Comparison of ENCODE assay signal across 8 cellular contexts in the genomic region with DNA sequence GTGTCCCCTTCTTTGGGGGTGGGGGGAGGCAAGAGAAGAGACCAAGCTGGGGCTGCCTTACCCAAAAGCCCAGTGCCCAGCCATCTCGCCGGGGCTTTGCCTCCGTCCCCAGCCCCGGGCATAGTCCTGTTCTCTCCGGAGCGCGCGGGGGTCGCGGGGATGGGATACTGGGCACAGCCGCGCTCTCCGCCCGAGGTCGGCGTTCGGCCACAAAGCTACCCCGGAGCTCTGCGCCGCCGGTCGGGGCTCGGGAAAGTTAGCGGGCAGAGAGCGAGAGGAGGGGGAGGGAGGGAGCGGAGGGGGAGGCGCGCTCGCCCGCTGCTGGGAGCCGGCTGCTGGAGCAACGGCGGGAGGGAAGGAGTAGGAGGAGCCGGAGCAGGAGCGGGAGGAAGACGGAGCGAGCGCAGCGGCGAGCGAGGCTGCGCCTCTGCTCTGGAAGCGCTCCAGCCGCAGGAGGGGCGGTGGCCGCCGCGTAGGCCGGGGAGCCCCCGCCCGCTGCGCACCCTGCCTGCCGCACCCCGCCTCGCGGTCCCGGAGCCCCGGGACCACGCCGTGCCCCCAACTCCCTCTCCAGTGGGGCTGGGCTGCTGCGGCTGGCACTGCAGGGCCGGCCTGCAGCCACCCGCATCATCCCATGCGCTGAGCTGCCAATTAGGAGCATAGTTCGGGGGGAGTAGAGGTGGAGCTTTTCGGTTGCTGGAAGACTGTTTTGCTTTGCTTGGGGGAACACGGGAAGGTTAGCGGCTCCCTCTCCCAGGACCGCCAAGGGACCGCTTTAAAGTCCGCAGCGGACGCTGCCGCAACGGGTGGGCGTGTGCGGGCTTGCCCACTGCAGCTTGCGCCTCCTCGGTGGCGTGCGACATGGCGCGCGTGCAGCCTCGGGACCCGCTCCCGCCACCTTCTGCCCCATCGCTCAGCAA. TPM values are rescaled to one million over a fixed set of nuclear protein-coding genes. Genes with fewer than 3 reads are reported as not detected.
DNase-seq lines count a peak whose midpoint lies in the region; ATAC-seq and TF ChIP-seq lines count a peak whose summit lies in the region.

Gene SCN4B, minus strand, starts transcription at position 272 of the 920 bp plus-strand sequence. Its CDS starts 150 bp downstream, at position 122.

- H3K4me3 ChIP-seq in AG10803 (ENCODE audit: low read length) (peak within 1 kb of the TSS; percentile 47), duodenal mucosa (ENCODE audit: low read depth in 1 of 2, low read length in 2 of 2) (peak within 1 kb of the TSS; percentile 57 to 62)

- peaks cover 10% of the 10 kb centered on the region for H3K4me1 Mint-ChIP-seq in stimulated activated naive CD8-positive, alpha-beta T cell treated with anti-CD3 and anti-CD28 coated beads, Interleukin-15, Interleukin-2, amounts not matched to agents 100 ng/mL and 50 ng/mL, for 24 hours (ENCODE audit: low read depth)

- peak within 1 kb of the TSS; percentile 52 for H3K4me3 Mint-ChIP-seq in stimulated activated naive CD8-positive, alpha-beta T cell treated with anti-CD3 and anti-CD28 coated beads, Interleukin-15, Interleukin-2, amounts not matched to agents 100 ng/mL and 50 ng/mL, for 24 hours

- H3K27ac Mint-ChIP-seq in stimulated activated naive CD8-positive, alpha-beta T cell treated with anti-CD3 and anti-CD28 coated beads, Interleukin-15, Interleukin-2, amounts not matched to agents 100 ng/mL and 50 ng/mL, for 24 hours, result no peak within 1 kb of the TSS

- no peak for TF ChIP-seq CTCF in AG10803 (conservative IDR thresholded peaks at IDR 0.05; ENCODE audit: low read length)

- H3K4me1 ChIP-seq in duodenal mucosa (ENCODE audit: control insufficient read depth in 1 of 2, insufficient read depth in 2 of 2, low read length in 2 of 2), result peaks cover 5% of the 10 kb centered on the region in 2 donors

- DNase-seq in AG10803 (ENCODE audit: low read depth) (peak; percentile 22), HEK293T (ENCODE audit: extremely low spot score) (peak; percentile 84), SK-MEL-5 (ENCODE audit: low read depth, low spot score) (peak; percentile 12), left kidney (ENCODE audit: low read depth, low spot score) (peak; percentile 92), OCI-M2 (lab: John Stamatoyannopoulos, UW; ENCODE audit: unreplicated experiment) (no peak)

- no peaks in the 10 kb centered on the region for H3K9me3 ChIP-seq in duodenal mucosa (ENCODE audit: control insufficient read depth in 1 of 2, low read length in 2 of 2)

- H3K9me3 Mint-ChIP-seq in stimulated activated naive CD8-positive, alpha-beta T cell treated with anti-CD3 and anti-CD28 coated beads, Interleukin-15, Interleukin-2, amounts not matched to agents 100 ng/mL and 50 ng/mL, for 24 hours, result no peaks in the 10 kb centered on the region

- H3K27ac ChIP-seq in duodenal mucosa (ENCODE audit: low read depth, low read length), result no peak within 1 kb of the TSS

- peaks cover 68% of the 10 kb centered on the region for H3K27me3 Mint-ChIP-seq in stimulated activated naive CD8-positive, alpha-beta T cell treated with anti-CD3 and anti-CD28 coated beads, Interleukin-15, Interleukin-2, amounts not matched to agents 100 ng/mL and 50 ng/mL, for 24 hours

- no peaks in the 10 kb centered on the region for H3K36me3 ChIP-seq in duodenal mucosa (ENCODE audit: control insufficient read depth in 1 of 2, insufficient read depth in 2 of 2, low read length in 2 of 2)

- peak within 1 kb of the TSS in 1 of 2 donors; percentile 12 for H3K9ac ChIP-seq in duodenal mucosa (ENCODE audit: low read depth in 1 of 2, low read length in 2 of 2)

- CTCF ChIA-PET in HEK293T (lab: Yijun Ruan, JAX), result interaction anchor here (1.0 kb wide), 1 partner anchor 19 kb away, joined by 5 read pairs; no protein-coding TSS in a partner anchor

- H3K27me3 ChIP-seq in duodenal mucosa (ENCODE audit: control insufficient read depth in 1 of 2, insufficient read depth in 2 of 2, low read length in 2 of 2), result peaks cover 73 to 83% of the 10 kb centered on the region in 2 donors

- ATAC-seq in HG02973 (IDR thresholded peaks at IDR 0.05; ENCODE audit: unreplicated experiment), result no peak

- POLR2A ChIA-PET in HEK293T (lab: Yijun Ruan, JAX), result interaction anchor here (1.2 kb wide), 1 partner anchor 18 kb away, joined by 3 read pairs; no protein-coding TSS in a partner anchor

- in situ Hi-C loops in SK-MEL-5 (cut with HindIII; ENCODE audit: low pct_unique_long_range_greater_than_20kb, low sequenced_read_pairs), result no loop called here

- no peaks in the 10 kb centered on the region for H3K36me3 Mint-ChIP-seq in stimulated activated naive CD8-positive, alpha-beta T cell treated with anti-CD3 and anti-CD28 coated beads, Interleukin-15, Interleukin-2, amounts not matched to agents 100 ng/mL and 50 ng/mL, for 24 hours (ENCODE audit: low read depth)

TF ChIP-seq in HEK293T, 16 proteins besides CTCF, POLR2A, EP300 and RAD21:
- TF ChIP-seq FOXA1 (IDR thresholded peaks at IDR 0.05), result no peak
- TF ChIP-seq LEF1 (IDR thresholded peaks at IDR 0.05; ENCODE audit: borderline replicate concordance), result no peak
- TF ChIP-seq ELF4 (IDR thresholded peaks at IDR 0.05), result no peak
- TF ChIP-seq NFRKB (IDR thresholded peaks at IDR 0.05), result no peak
- TF ChIP-seq ZNF384 (IDR thresholded peaks at IDR 0.05), result no peak

RNA-seq across cellular contexts. Expression of gene SCN4B, which starts in this region (rescaled TPM):
- total RNA-seq in SK-MEL-5 (2014; rRNA removed; shearing (Covaris generic)), result not detected in 2 replicates
- 0.04 and 0.06 TPM in 2 replicates for polyA plus RNA-seq in SK-MEL-5 (2015; cell fraction: cytosol; rRNA removed)
- polyA plus RNA-seq in SK-MEL-5 (2015; cell fraction: nucleus; rRNA removed), result not detected in 2 replicates

Comparison
In these comparisons a context has a peak if more than half of its experiments do, and no peak if none do; other contexts are left out.
1. Peak in DNase-seq in SK-MEL-5; RNA of the gene not detected or under 1 TPM.